In genomic region chr2:38057651-38058410, GRCh38 we compare ENCODE assay signal across 1 cellular context.
TF ChIP-seq lines count a peak whose summit lies in the region.

No MANE protein-coding gene starts in this region.

TF ChIP-seq in SK-N-SH treated with all-trans-retinoic acid at 6 μM for 48 hours, 23 proteins besides CTCF, POLR2A, EP300 and RAD21 (continued from another document):
- TF ChIP-seq POU6F1 (CRISPR knock-in tag; IDR thresholded peaks at IDR 0.05; ENCODE audit: borderline replicate concordance, low read depth), result no peak
- no peak for TF ChIP-seq PPARA (CRISPR knock-in tag; IDR thresholded peaks at IDR 0.05; ENCODE audit: borderline replicate concordance)
- no peak for TF ChIP-seq ZC3H10 (CRISPR knock-in tag; IDR thresholded peaks at IDR 0.05)
- TF ChIP-seq TCF4 (CRISPR knock-in tag; IDR thresholded peaks at IDR 0.05; ENCODE audit: borderline replicate concordance), result no peak
- TF ChIP-seq SNAI2 (CRISPR knock-in tag; IDR thresholded peaks at IDR 0.05), result no peak
